27 cellular contexts compared by ENCODE assay signal in the genomic region with DNA sequence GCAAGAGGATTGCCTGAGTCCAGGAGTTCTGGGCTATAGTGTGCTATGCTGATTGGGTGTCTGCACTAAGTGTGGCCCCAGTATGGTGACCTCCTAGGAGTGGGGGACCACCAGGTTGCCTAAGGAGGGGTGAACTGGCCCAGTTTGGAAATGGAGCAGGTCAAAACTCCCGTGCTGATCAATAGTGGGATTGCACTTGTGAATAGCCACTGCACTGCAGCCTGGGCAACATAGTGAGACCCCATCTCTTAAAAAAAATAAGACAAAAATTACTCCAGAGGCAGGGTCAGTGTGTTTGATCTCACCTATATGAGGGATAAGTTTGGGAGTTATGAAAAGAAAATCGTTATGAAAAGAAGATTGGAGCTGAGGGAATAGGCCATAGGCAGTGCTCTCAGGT. TPM values are rescaled to one million over a fixed set of nuclear protein-coding genes. Genes with fewer than 3 reads are reported as not detected.
"Had no signal": no experiment of that assay in that cellular context is flagged by ENCODE, and none has a peak within 500 bp of the region (broad histone marks: within the 10 kb centered on the region; RNA-seq: fewer than 3 reads in every experiment).

No MANE protein-coding gene starts in this region.

- DNase-seq: activated B cell treated with CpG ODN at 0.5 μM for 24 hours; activated CD4-positive, alpha-beta T cell treated with anti-CD3 and anti-CD28 coated beads for 1 hour; activated CD4-positive, alpha-beta T cell treated with anti-CD3 and anti-CD28 coated beads, Interleukin-2, amount 10 ng/mL, durations not matched to agents 24 days and 14 days; activated CD4-positive, alpha-beta T cell treated with anti-CD3 and anti-CD28 coated beads, Interleukin-2, amount 50 U/mL, for 48 hours; activated CD8-positive, alpha-beta memory T cell treated with anti-CD3 and anti-CD28 coated beads, Interleukin-2, amount 10 ng/mL, durations not matched to agents 7 days and 5 days; activated effector memory CD4-positive, alpha-beta T cell treated with Interleukin-2 at 50 U/mL for 16 hours; activated naive CD4-positive, alpha-beta T cell treated with Interleukin-2 at 50 U/mL for 16 hours; activated naive CD8-positive, alpha-beta T cell treated with anti-CD3 and anti-CD28 coated beads, Interleukin-2, amount 50 U/mL, for 24 hours; activated T-cell treated with anti-CD3 and anti-CD28 coated beads, Interleukin-2, amount 50 U/mL, for 24 hours; amniotic stem cell; KG1; MV-4-11; NCI-H1092 treated with DMSO at 0.1 percent for 48 hours; NCI-H1417 treated with DMSO at 0.1 percent for 48 hours; NCI-H1694; NCI-H2029 treated with DMSO at 0.1 percent for 48 hours; NCI-H345; NCI-H510A; NCI-H526 treated with DMSO at 0.1 percent for 48 hours; NCI-H82; SIG-M5; T-helper 17 cell; T-helper 9 cell had no signal

- H3K4me3 Mint-ChIP-seq: activated B cell treated with CpG ODN at 0.5 μM for 24 hours; activated CD4-positive, alpha-beta T cell treated with anti-CD3 and anti-CD28 coated beads, Interleukin-2, amount 10 ng/mL, durations not matched to agents 24 days and 14 days; activated CD8-positive, alpha-beta memory T cell treated with anti-CD3 and anti-CD28 coated beads, Interleukin-2, amount 10 ng/mL, durations not matched to agents 7 days and 5 days; activated naive CD8-positive, alpha-beta T cell treated with anti-CD3 and anti-CD28 coated beads, Interleukin-2, amount 50 U/mL, for 24 hours; activated T-cell treated with anti-CD3 and anti-CD28 coated beads, Interleukin-2, amount 50 U/mL, for 24 hours; activated T-helper 1 cell treated with anti-CD3 and anti-CD28 coated beads, Interleukin-12 subunit alpha, Interleukin-12 subunit beta, Interleukin-2, Interleukin-4 antibody, amounts not matched to agents 30 ng/mL and 10 ng/mL and 1 ng/mL, durations not matched to agents 14 hours and 24 hours and 36 hours; brain; T-helper 17 cell had no signal

- H3K27ac Mint-ChIP-seq: activated B cell treated with CpG ODN at 0.5 μM for 24 hours; activated CD4-positive, alpha-beta T cell treated with anti-CD3 and anti-CD28 coated beads, Interleukin-2, amount 10 ng/mL, durations not matched to agents 24 days and 14 days; activated CD8-positive, alpha-beta memory T cell treated with anti-CD3 and anti-CD28 coated beads, Interleukin-2, amount 10 ng/mL, durations not matched to agents 7 days and 5 days; activated naive CD8-positive, alpha-beta T cell treated with anti-CD3 and anti-CD28 coated beads, Interleukin-2, amount 50 U/mL, for 24 hours; activated T-cell treated with anti-CD3 and anti-CD28 coated beads, Interleukin-2, amount 50 U/mL, for 24 hours; activated T-helper 1 cell treated with anti-CD3 and anti-CD28 coated beads, Interleukin-12 subunit alpha, Interleukin-12 subunit beta, Interleukin-2, Interleukin-4 antibody, amounts not matched to agents 30 ng/mL and 10 ng/mL and 1 ng/mL, durations not matched to agents 14 hours and 24 hours and 36 hours; brain; T-helper 17 cell had no signal

- H3K9me3 Mint-ChIP-seq: activated B cell treated with CpG ODN at 0.5 μM for 24 hours; activated CD4-positive, alpha-beta T cell treated with anti-CD3 and anti-CD28 coated beads, Interleukin-2, amount 10 ng/mL, durations not matched to agents 24 days and 14 days; activated naive CD4-positive, alpha-beta T cell treated with anti-CD3 and anti-CD28 coated beads, Interleukin-2, amount 50 U/mL, for 72 hours; activated naive CD8-positive, alpha-beta T cell treated with anti-CD3 and anti-CD28 coated beads, Interleukin-2, amount 50 U/mL, for 24 hours; activated T-cell treated with anti-CD3 and anti-CD28 coated beads, Interleukin-2, amount 50 U/mL, for 24 hours; activated T-helper 1 cell treated with anti-CD3 and anti-CD28 coated beads, Interleukin-12 subunit alpha, Interleukin-12 subunit beta, Interleukin-2, Interleukin-4 antibody, amounts not matched to agents 30 ng/mL and 10 ng/mL and 1 ng/mL, durations not matched to agents 14 hours and 24 hours and 36 hours; brain had no signal

- H3K4me1 Mint-ChIP-seq: activated CD8-positive, alpha-beta memory T cell treated with anti-CD3 and anti-CD28 coated beads, Interleukin-2, amount 10 ng/mL, durations not matched to agents 7 days and 5 days; activated naive CD8-positive, alpha-beta T cell treated with anti-CD3 and anti-CD28 coated beads, Interleukin-2, amount 50 U/mL, for 24 hours; brain had no signal

- ATAC-seq: activated CD8-positive, alpha-beta memory T cell treated with anti-CD3 and anti-CD28 coated beads, Interleukin-2, amount 10 ng/mL, durations not matched to agents 7 days and 5 days; activated naive CD4-positive, alpha-beta T cell treated with anti-CD3 and anti-CD28 coated beads, Interleukin-2, amount 50 U/mL, for 72 hours; activated naive CD8-positive, alpha-beta T cell treated with anti-CD3 and anti-CD28 coated beads, Interleukin-2, amount 50 U/mL, for 24 hours; T-helper 17 cell had no signal

- H3K27me3 Mint-ChIP-seq: activated B cell treated with CpG ODN at 0.5 μM for 24 hours; activated CD4-positive, alpha-beta T cell treated with anti-CD3 and anti-CD28 coated beads, Interleukin-2, amount 10 ng/mL, durations not matched to agents 24 days and 14 days; activated CD8-positive, alpha-beta memory T cell treated with anti-CD3 and anti-CD28 coated beads, Interleukin-2, amount 10 ng/mL, durations not matched to agents 7 days and 5 days; activated naive CD8-positive, alpha-beta T cell treated with anti-CD3 and anti-CD28 coated beads, Interleukin-2, amount 50 U/mL, for 24 hours; activated T-cell treated with anti-CD3 and anti-CD28 coated beads, Interleukin-2, amount 50 U/mL, for 24 hours; brain; T-helper 17 cell had no signal

RNA-seq across cellular contexts. Expression of a gene that starts 33.4 kb away (rescaled TPM):
- total RNA-seq: MCF 10A had no signal
